Comparison of ENCODE assay signal across 8 cellular contexts in the genomic region with DNA sequence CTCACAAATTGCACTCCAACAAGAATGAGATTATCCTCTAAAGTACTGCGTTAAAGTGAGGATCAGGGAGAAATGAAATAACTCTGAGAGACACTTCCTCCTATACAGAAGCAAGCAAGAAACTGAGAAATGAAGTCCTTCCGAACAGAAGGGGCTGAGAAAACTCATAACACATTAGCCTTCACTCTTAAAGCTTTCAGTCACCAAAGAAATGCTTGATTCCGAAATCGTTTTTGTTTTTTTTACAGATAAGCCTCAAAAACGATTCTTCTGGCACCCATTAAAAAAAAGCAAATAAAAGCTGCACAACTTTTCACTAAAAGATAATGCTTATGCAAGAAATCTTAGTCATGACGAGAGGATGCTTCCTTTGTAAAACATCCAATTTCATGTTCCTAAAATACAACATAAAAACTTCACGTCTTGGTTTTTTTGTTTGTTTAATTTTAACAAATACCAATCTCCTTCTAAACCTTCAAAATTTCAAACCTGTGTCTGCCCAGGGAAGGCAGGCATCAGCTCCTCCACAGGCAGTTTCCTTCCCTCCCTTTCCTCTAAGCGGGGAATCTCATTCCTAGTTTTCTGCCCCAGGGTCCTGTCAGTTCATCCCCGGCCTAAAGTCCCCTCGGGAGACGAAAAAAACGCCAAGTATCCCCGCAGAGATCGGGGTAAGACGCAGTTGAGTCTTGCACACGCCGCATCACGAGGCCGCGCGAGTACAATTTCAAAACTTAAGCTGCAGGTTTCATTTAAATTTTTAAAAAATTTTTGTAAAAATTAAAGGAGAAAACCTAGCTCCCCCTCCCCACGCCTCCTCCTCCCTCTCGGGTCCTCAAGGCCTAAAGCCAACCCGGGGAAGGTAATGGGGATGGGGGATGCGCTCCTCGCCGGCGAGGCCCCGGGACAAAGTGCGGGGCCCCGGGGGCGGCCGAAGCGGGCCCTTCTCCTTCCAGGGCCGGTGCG. TPM values are rescaled to one million over a fixed set of nuclear protein-coding genes. Genes with fewer than 3 reads are reported as not detected.
DNase-seq lines count a peak whose midpoint lies in the region; ATAC-seq and TF ChIP-seq lines count a peak whose summit lies in the region.

No MANE protein-coding gene starts in this region.

- peak in 1 of 7 experiments; percentile 7 for DNase-seq in CD8-positive, alpha-beta T cell
- DNase-seq in HFFc6: peak; percentile 10
- peak; percentile 36 for DNase-seq in SW480 (ENCODE audit: low spot score)
- no peak for DNase-seq in epithelial cell of proximal tubule (ENCODE audit: low read depth)
- peak; percentile 9 for DNase-seq in neural crest cell (ENCODE audit: low read depth, low spot score)
- DNase-seq in GM13977 (ENCODE audit: low spot score): no peak

- peak overlapping the region; percentile 92 for H3K27ac ChIP-seq in CD8-positive, alpha-beta T cell (ENCODE audit: low read depth, low read length)

- no peaks in the 10 kb centered on the region for H3K27me3 ChIP-seq in CD8-positive, alpha-beta T cell (ENCODE audit: insufficient read depth, low read length)

- POLR2A ChIA-PET in CD8-positive, alpha-beta T cell (lab: Charles Lee): interaction anchor here (1.0 to 4.3 kb wide), 11 partner anchors 9 to 67 kb away, joined by 3 to 50 read pairs (median 4); a partner anchor contains a TSS

- H3K36me3 Mint-ChIP-seq in CD8-positive, alpha-beta T cell: peaks cover 39% of the 10 kb centered on the region
- H3K36me3 Mint-ChIP-seq in HFFc6 (ENCODE audit: low read depth) (peaks cover 22% of the 10 kb centered on the region), neural crest cell (ENCODE audit: low read depth) (peaks cover 15% of the 10 kb centered on the region)

- no peak for TF ChIP-seq CTCF in CD8-positive, alpha-beta T cell (IDR thresholded peaks at IDR 0.05)
- no peak for TF ChIP-seq CTCF in HFFc6 (IDR thresholded peaks at IDR 0.05)
- no peak for TF ChIP-seq CTCF in epithelial cell of proximal tubule (conservative IDR thresholded peaks at IDR 0.05; ENCODE audit: low read depth, low read length)
- TF ChIP-seq CTCF in neural crest cell (conservative IDR thresholded peaks at IDR 0.05): no peak
- no peak for TF ChIP-seq CTCF in GM13977 (IDR thresholded peaks at IDR 0.05; ENCODE audit: extremely low read depth, insufficient read depth, missing control alignments)

- H3K4me1 ChIP-seq in CD8-positive, alpha-beta T cell (ENCODE audit: insufficient read depth, low read length): peaks cover 48% of the 10 kb centered on the region

- H3K4me3 Mint-ChIP-seq in CD8-positive, alpha-beta T cell: peak overlapping the region; percentile 93
- H3K4me3 Mint-ChIP-seq in HFFc6 (peak overlapping the region; percentile 90), neural crest cell (peak overlapping the region; percentile 92)

- H3K36me3 ChIP-seq in CD8-positive, alpha-beta T cell (ENCODE audit: insufficient read depth, low read length): peaks cover 6% of the 10 kb centered on the region

- no peaks in the 10 kb centered on the region for H3K27me3 Mint-ChIP-seq in CD8-positive, alpha-beta T cell (ENCODE audit: low read depth)
- peaks cover 4% of the 10 kb centered on the region for H3K27me3 Mint-ChIP-seq in HFFc6 (ENCODE audit: insufficient read depth)
- no peaks in the 10 kb centered on the region for H3K27me3 Mint-ChIP-seq in neural crest cell (ENCODE audit: low read depth)

- intact Hi-C loops in CD8-positive, alpha-beta T cell (cut with DNase I, micrococcal nuclease): loop anchor here (5.0 kb wide), 3 partner anchors 161 to 651 kb away; a partner anchor contains a TSS

- H3K4me1 Mint-ChIP-seq in CD8-positive, alpha-beta T cell (ENCODE audit: low read depth): peaks cover 63% of the 10 kb centered on the region
- peaks cover 27% of the 10 kb centered on the region for H3K4me1 Mint-ChIP-seq in HFFc6 (ENCODE audit: low read depth)
- H3K4me1 Mint-ChIP-seq in neural crest cell: peaks cover 50% of the 10 kb centered on the region

- in situ Hi-C loops in GM13977 (cut with MboI; ENCODE audit: low pct_unique_long_range_greater_than_20kb, low sequenced_read_pairs, unreplicated experiment): no loop called here

- H3K4me3 ChIP-seq in CD8-positive, alpha-beta T cell (ENCODE audit: low read depth, low read length): peak overlapping the region; percentile 87
- peak overlapping the region; percentile 77 for H3K4me3 ChIP-seq in epithelial cell of proximal tubule (ENCODE audit: low read depth, low read length)

- no peaks in the 10 kb centered on the region for H3K9me3 ChIP-seq in CD8-positive, alpha-beta T cell (ENCODE audit: low read length)

- CTCF ChIA-PET in CD8-positive, alpha-beta T cell (lab: Charles Lee): interaction anchor here (0.6 to 1.8 kb wide), 3 partner anchors 33 to 85 kb away, joined by 3 to 4 read pairs (median 3); no protein-coding TSS in a partner anchor

- no peak for ATAC-seq in CD8-positive, alpha-beta T cell
- no peak for ATAC-seq in HG02678 (IDR thresholded peaks at IDR 0.05; ENCODE audit: unreplicated experiment)
- no peak for ATAC-seq in HG02571 (IDR thresholded peaks at IDR 0.05; ENCODE audit: unreplicated experiment)

- H3K27ac Mint-ChIP-seq in CD8-positive, alpha-beta T cell: peak overlapping the region; percentile 93
- H3K27ac Mint-ChIP-seq in HFFc6: peak overlapping the region; percentile 81
- peak overlapping the region; percentile 95 for H3K27ac Mint-ChIP-seq in neural crest cell (ENCODE audit: unreplicated experiment)

- no peaks in the 10 kb centered on the region for H3K9me3 Mint-ChIP-seq in CD8-positive, alpha-beta T cell
- H3K9me3 Mint-ChIP-seq in HFFc6 (no peaks in the 10 kb centered on the region), neural crest cell (no peaks in the 10 kb centered on the region)

RNA-seq across cellular contexts. Expression of a gene that starts 1.1 kb away (rescaled TPM):
- 10 to 100 TPM; 32.2 to 37.2 TPM for total RNA-seq in CD8-positive, alpha-beta T cell
- 10 to 100 TPM; 54.0 to 66.5 (median 63.8) TPM for total RNA-seq in HFFc6 (2021; fragmentation: NEBNext Ultra II Directional; extraction: Animal tissue kit (Norgen Biotek cat#: 25700))
- total RNA-seq in epithelial cell of proximal tubule: 47.2 and 51.9 TPM in 2 replicates
- total RNA-seq in neural crest cell: 134 and 135 TPM in 2 replicates

RNA-seq across cellular contexts. Expression of a gene that starts 36.5 kb away (rescaled TPM):
- total RNA-seq in CD8-positive, alpha-beta T cell: 100 to 1,000 TPM; 153 to 154 TPM
- 10 to 100 TPM; 46.7 to 58.1 (median 50.0) TPM for total RNA-seq in HFFc6 (2021; fragmentation: NEBNext Ultra II Directional; extraction: Animal tissue kit (Norgen Biotek cat#: 25700))
- total RNA-seq in epithelial cell of proximal tubule (53.2 and 64.2 TPM in 2 replicates), neural crest cell (49.9 and 51.6 TPM in 2 replicates)

RNA-seq across cellular contexts. Expression of a gene that starts 57.4 kb away (rescaled TPM):
- total RNA-seq in CD8-positive, alpha-beta T cell: 10 to 100 TPM; 14.9 to 16.7 TPM
- total RNA-seq in HFFc6 (2021; fragmentation: NEBNext Ultra II Directional; extraction: Animal tissue kit (Norgen Biotek cat#: 25700)): 10 to 100 TPM; 34.3 to 48.1 (median 38.8) TPM
- total RNA-seq in epithelial cell of proximal tubule: 29.6 and 56.4 TPM in 2 replicates
- 42.8 and 45.6 TPM in 2 replicates for total RNA-seq in neural crest cell

Comparison
In these comparisons a context has a peak if more than half of its experiments do, and no peak if none do; other contexts are left out.
1. DNase-seq: peak in HFFc6 (single experiment), SW480 (single experiment) and neural crest cell (single experiment); none in epithelial cell of proximal tubule (single experiment) and GM13977 (single experiment).
2. Peak in every context shown above with its lines, with median percentiles within 50 percentile points of each other: H3K27ac Mint-ChIP-seq and H3K4me3 Mint-ChIP-seq.